Comparison of ENCODE assay signal across 2 cellular contexts in the genomic region with DNA sequence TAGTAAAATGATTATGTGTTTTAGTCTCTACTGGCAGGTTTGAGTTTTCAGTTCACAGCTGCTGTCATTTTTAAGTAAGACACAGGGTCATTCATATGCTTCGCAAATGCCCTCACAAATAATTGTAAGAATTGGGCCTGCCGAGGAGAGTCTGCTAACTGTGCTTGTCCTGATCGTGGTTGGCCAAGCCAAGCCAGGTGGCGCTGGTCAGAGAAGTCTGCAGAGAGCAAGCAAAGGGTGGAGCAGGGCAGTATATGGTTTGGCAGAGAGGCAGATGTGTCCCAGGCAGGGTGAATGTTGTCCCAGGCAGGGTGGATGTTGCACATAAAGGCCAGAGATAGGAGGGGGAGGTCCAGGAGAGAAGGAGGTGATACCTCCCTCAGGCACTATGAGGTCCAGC.
TF ChIP-seq lines count a peak whose summit lies in the region.

No MANE protein-coding gene starts in this region.

TF ChIP-seq in IMR-90, 13 proteins besides CTCF, POLR2A, EP300 and RAD21 (continued from another document):
- TF ChIP-seq, protein P1, sequence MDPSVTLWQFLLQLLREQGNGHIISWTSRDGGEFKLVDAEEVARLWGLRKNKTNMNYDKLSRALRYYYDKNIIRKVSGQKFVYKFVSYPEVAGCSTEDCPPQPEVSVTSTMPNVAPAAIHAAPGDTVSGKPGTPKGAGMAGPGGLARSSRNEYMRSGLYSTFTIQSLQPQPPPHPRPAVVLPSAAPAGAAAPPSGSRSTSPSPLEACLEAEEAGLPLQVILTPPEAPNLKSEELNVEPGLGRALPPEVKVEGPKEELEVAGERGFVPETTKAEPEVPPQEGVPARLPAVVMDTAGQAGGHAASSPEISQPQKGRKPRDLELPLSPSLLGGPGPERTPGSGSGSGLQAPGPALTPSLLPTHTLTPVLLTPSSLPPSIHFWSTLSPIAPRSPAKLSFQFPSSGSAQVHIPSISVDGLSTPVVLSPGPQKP (IDR thresholded peaks at IDR 0.05; ENCODE audit: borderline replicate concordance, low read depth, low read length): no peak
- TF ChIP-seq RCOR1 (IDR thresholded peaks at IDR 0.05; ENCODE audit: insufficient replicate concordance, low read length): no peak
- no peak for TF ChIP-seq USF2 (IDR thresholded peaks at IDR 0.05; ENCODE audit: low read depth, low read length)
- no peak for TF ChIP-seq CHD1 (IDR thresholded peaks at IDR 0.05; ENCODE audit: low read depth, low read length)
- TF ChIP-seq RFX5 (IDR thresholded peaks at IDR 0.05; ENCODE audit: low read depth, low read length): no peak
- no peak for TF ChIP-seq SMC3 (IDR thresholded peaks at IDR 0.05; ENCODE audit: low read depth, low read length)
- no peak for TF ChIP-seq MXI1 (IDR thresholded peaks at IDR 0.05; ENCODE audit: borderline replicate concordance, low read depth, low read length)
- no peak for TF ChIP-seq CEBPB (IDR thresholded peaks at IDR 0.05; ENCODE audit: low read depth, low read length)
- TF ChIP-seq FOS (IDR thresholded peaks at IDR 0.05; ENCODE audit: low read depth, low read length): no peak
- no peak for TF ChIP-seq NFE2L2 (IDR thresholded peaks at IDR 0.05; ENCODE audit: low read depth, low read length)

TF ChIP-seq in WTC11, 78 proteins besides CTCF, POLR2A, EP300 and RAD21 (continued from another document):
- TF ChIP-seq ATF2 (CRISPR knock-in tag; IDR thresholded peaks at IDR 0.05; ENCODE audit: borderline replicate concordance, low read depth) (no peak), NR1H2 (CRISPR knock-in tag; IDR thresholded peaks at IDR 0.05) (no peak), TEAD1 (CRISPR knock-in tag; IDR thresholded peaks at IDR 0.05) (no peak)
TF ChIP-seq in WTC11: peak in this region for 0.
